ENCODE assay signal across 24 cellular contexts in genomic region chr9:124802426-124802825, GRCh38. TPM values are rescaled to one million over a fixed set of nuclear protein-coding genes. Genes with fewer than 3 reads are reported as not detected.
A peak's percentile ranks its signal among the peaks of the same experiment; 100 is the strongest.
DNase-seq lines count a peak whose midpoint lies in the region; ATAC-seq, FAIRE-seq and TF ChIP-seq lines count a peak whose summit lies in the region.
"Had no signal": no experiment of that assay in that cellular context is flagged by ENCODE, and none has a peak within 500 bp of the region (broad histone marks: within the 10 kb centered on the region; RNA-seq: fewer than 3 reads in every experiment).

No MANE protein-coding gene starts in this region.

- CTCF ChIA-PET in OCI-LY7 (lab: Charles Lee; ENCODE audit: unreplicated experiment), result interaction anchor here (0.6 kb wide), 1 partner anchor 796 kb away, joined by 3 read pairs; no protein-coding TSS in a partner anchor

- H3K36me3 Mint-ChIP-seq in natural killer cell treated with Interleukin-12 subunit alpha and Interleukin-12 subunit beta and Interleukin-15 and Interleukin-18, amount 100 ng/mL, for 72 hours, result no peaks in the 10 kb centered on the region
- H3K36me3 Mint-ChIP-seq in natural killer cell, result no peaks in the 10 kb centered on the region
- H3K36me3 Mint-ChIP-seq: CD14-positive monocyte had no signal

- peak in 1 of 2 donors; percentile 20 for ATAC-seq in natural killer cell treated with Interleukin-12 subunit alpha and Interleukin-12 subunit beta and Interleukin-15 and Interleukin-18, amount 100 ng/mL, for 72 hours
- no peak for ATAC-seq in natural killer cell
- peak; percentile 46 to 80 for ATAC-seq in gastrocnemius medialis
- ATAC-seq in GM18502 (IDR thresholded peaks at IDR 0.05; ENCODE audit: poor library complexity, unreplicated experiment), result no peak
- ATAC-seq: PC-3 had no signal

- peak overlapping the region in 3 of 4 donors; percentile 16 to 73 (median 61) for H3K27ac ChIP-seq in gastrocnemius medialis
- no peak overlapping the region for H3K27ac ChIP-seq in OCI-LY7 (ENCODE audit: low read depth, low read length, poor library complexity, severe bottlenecking)
- H3K27ac ChIP-seq: SK-N-MC had no signal

- H3K27ac Mint-ChIP-seq in natural killer cell treated with Interleukin-12 subunit alpha and Interleukin-12 subunit beta and Interleukin-15 and Interleukin-18, amount 100 ng/mL, for 72 hours, result no peak overlapping the region
- H3K27ac Mint-ChIP-seq in natural killer cell, result no peak overlapping the region

- no peaks in the 10 kb centered on the region for H3K36me3 ChIP-seq in gastrocnemius medialis
- no peaks in the 10 kb centered on the region for H3K36me3 ChIP-seq in OCI-LY7 (ENCODE audit: insufficient read depth, low read length)

- no peak for FAIRE-seq in urothelium cell line (lab: Jason Lieb, UNC)
- FAIRE-seq: GM19239, H54 had no signal

- no peak overlapping the region for H3K4me2 ChIP-seq in OCI-LY7 (ENCODE audit: low read length)

- BruUV-seq in OCI-LY7 (replicated peaks; lab: Mats Ljungman, UMichigan), result no TSS peak

- in situ Hi-C loops in gastrocnemius medialis (cut with MboI; ENCODE audit: low sequenced_read_pairs in 4 of 4), result no loop called here

- H3K79me2 ChIP-seq in OCI-LY7 (ENCODE audit: insufficient read depth, low read depth, low read length), result no peaks in the 10 kb centered on the region

- H3K4me1 Mint-ChIP-seq in natural killer cell treated with Interleukin-12 subunit alpha and Interleukin-12 subunit beta and Interleukin-15 and Interleukin-18, amount 100 ng/mL, for 72 hours (ENCODE audit: low read depth in 2 of 2), result no peaks in the 10 kb centered on the region
- H3K4me1 Mint-ChIP-seq in natural killer cell, result no peaks in the 10 kb centered on the region

- no peaks in the 10 kb centered on the region for H3K27me3 ChIP-seq in gastrocnemius medialis

- TF ChIP-seq CTCF in natural killer cell (IDR thresholded peaks at IDR 0.05), result no peak
- no peak for TF ChIP-seq CTCF in gastrocnemius medialis (IDR thresholded peaks at IDR 0.05 in 4 of 5, conservative IDR thresholded peaks at IDR 0.05 in 1 of 5)
- no peak for TF ChIP-seq CTCF in OCI-LY7 (conservative IDR thresholded peaks at IDR 0.05; ENCODE audit: low read length)

- H4K20me1 ChIP-seq in OCI-LY7 (ENCODE audit: insufficient read depth, low read length), result no peaks in the 10 kb centered on the region

- H3K4me3 Mint-ChIP-seq in natural killer cell treated with Interleukin-12 subunit alpha and Interleukin-12 subunit beta and Interleukin-15 and Interleukin-18, amount 100 ng/mL, for 72 hours, result no peak overlapping the region
- H3K4me3 Mint-ChIP-seq in natural killer cell, result no peak overlapping the region

- intact Hi-C loops in natural killer cell (cut with micrococcal nuclease), result no loop called here
- intact Hi-C loops in gastrocnemius medialis (cut with DNase I; ENCODE audit: low total_unique reads), result no loop called here
- intact Hi-C loops in OCI-LY7 (cut with micrococcal nuclease; ENCODE audit: unreplicated experiment), result no loop called here

- DNase-seq in natural killer cell treated with Interleukin-12 subunit alpha and Interleukin-12 subunit beta and Interleukin-15 and Interleukin-18, amount 100 ng/mL, for 72 hours (ENCODE audit: low spot score), result peak; percentile 31
- DNase-seq in natural killer cell (no peak), iPS-NIHi11 (ENCODE audit: low spot score) (peak; percentile 5), gastrocnemius medialis (peak in 1 of 2 donors; percentile 84), OCI-LY7 (ENCODE audit: low spot score) (no peak), urothelium cell line (ENCODE audit: low spot score) (no peak), NCI-H1694 (lab: John Stamatoyannopoulos, UW) (no peak)
- DNase-seq: COR-L47, DMS153, EL, IMR-90, Kasumi-1, NCI-H1417 treated with DMSO at 0.1 percent for 48 hours, NCI-H2029, NCI-H774, PC-3 had no signal

- H3K4me3 ChIP-seq in gastrocnemius medialis (no peak overlapping the region), OCI-LY7 (ENCODE audit: low read depth, low read length, poor library complexity, severe bottlenecking) (no peak overlapping the region)
- H3K4me3 ChIP-seq: SK-N-MC had no signal

- no peak for TF ChIP-seq POLR2A in gastrocnemius medialis (IDR thresholded peaks at IDR 0.05)

- POLR2A ChIA-PET in OCI-LY7 (lab: Charles Lee), result interaction anchor here (1.3 kb wide), 1 partner anchor 16 kb away, joined by 4 read pairs; no protein-coding TSS in a partner anchor

- H2AFZ ChIP-seq in OCI-LY7 (ENCODE audit: low read length), result no peak overlapping the region

- H3K4me1 ChIP-seq in gastrocnemius medialis, result peaks cover 36 to 51% of the 10 kb centered on the region in 2 donors
- no peaks in the 10 kb centered on the region for H3K4me1 ChIP-seq in OCI-LY7 (ENCODE audit: insufficient read depth, low read length, poor library complexity, severe bottlenecking)

- no peaks in the 10 kb centered on the region for H3K9me3 ChIP-seq in gastrocnemius medialis
- H3K9me3 ChIP-seq in OCI-LY7 (ENCODE audit: low read length), result no peaks in the 10 kb centered on the region

- no peaks in the 10 kb centered on the region for H3K9me2 ChIP-seq in OCI-LY7 (ENCODE audit: insufficient read depth, low read length)

- H3K9me3 Mint-ChIP-seq in natural killer cell treated with Interleukin-12 subunit alpha and Interleukin-12 subunit beta and Interleukin-15 and Interleukin-18, amount 100 ng/mL, for 72 hours, result no peaks in the 10 kb centered on the region
- H3K9me3 Mint-ChIP-seq in natural killer cell, result no peaks in the 10 kb centered on the region
- H3K9me3 Mint-ChIP-seq: CD14-positive monocyte had no signal

- H3K27me3 Mint-ChIP-seq in natural killer cell treated with Interleukin-12 subunit alpha and Interleukin-12 subunit beta and Interleukin-15 and Interleukin-18, amount 100 ng/mL, for 72 hours, result peaks cover 0 to 3% of the 10 kb centered on the region in 2 donors
- peaks cover 0 to 3% of the 10 kb centered on the region in 2 donors for H3K27me3 Mint-ChIP-seq in natural killer cell (ENCODE audit: low read depth in 2 of 2)

RNA-seq across cellular contexts. Expression of gene OLFML2A, which starts 25.5 kb away (rescaled TPM):
- total RNA-seq in natural killer cell treated with Interleukin-12 subunit alpha and Interleukin-12 subunit beta and Interleukin-15 and Interleukin-18, amount 100 ng/mL, for 72 hours, result not detected
- total RNA-seq in natural killer cell (not detected), gastrocnemius medialis (10 to 100 TPM in 3 of 4 donors, 1 to 10 TPM in 1; 6.9 to 48.0 (median 32.8) TPM), OCI-LY7 (2022) (6.0 and 6.7 TPM in 2 replicates)
- 3.4 and 4.4 TPM in 2 replicates for total RNA-seq in OCI-LY7 (2014; rRNA removed; shearing (Covaris generic))
- total RNA-seq: HT-29 had no signal

RNA-seq across cellular contexts. Expression of gene NR6A1, which starts 31.3 kb away (rescaled TPM):
- total RNA-seq in natural killer cell treated with Interleukin-12 subunit alpha and Interleukin-12 subunit beta and Interleukin-15 and Interleukin-18, amount 100 ng/mL, for 72 hours, result 1 to 10 TPM; 2.0 to 3.8 TPM
- total RNA-seq in natural killer cell (under 1 TPM; 0.07 to 0.75 (median 0.49) TPM), gastrocnemius medialis (1 to 10 TPM in 3 of 4 donors, under 1 TPM in 1; 0.58 to 5.6 (median 2.1) TPM), OCI-LY7 (2022) (21.7 and 23.0 TPM in 2 replicates)
- 13.0 and 17.5 TPM in 2 replicates for total RNA-seq in OCI-LY7 (2014; rRNA removed; shearing (Covaris generic))

RNA-seq across cellular contexts. Expression of gene WDR38, which starts 50.8 kb away (rescaled TPM):
- total RNA-seq in natural killer cell treated with Interleukin-12 subunit alpha and Interleukin-12 subunit beta and Interleukin-15 and Interleukin-18, amount 100 ng/mL, for 72 hours, result not detected
- not detected for total RNA-seq in natural killer cell
- total RNA-seq in gastrocnemius medialis, result not detected
- not detected in 2 replicates for total RNA-seq in OCI-LY7 (2014; rRNA removed; shearing (Covaris generic))
- not detected in 2 replicates for total RNA-seq in OCI-LY7 (2022)
- total RNA-seq: A172, HT-29, IMR-90, NCI-H460, PC-3 had no signal

RNA-seq across cellular contexts. Expression of gene RPL35, which starts 59.3 kb away (rescaled TPM):
- 1,000 to 10,000 TPM in 1 of 2 donors, 100 to 1,000 TPM in 1; 983 to 1,578 TPM for total RNA-seq in natural killer cell treated with Interleukin-12 subunit alpha and Interleukin-12 subunit beta and Interleukin-15 and Interleukin-18, amount 100 ng/mL, for 72 hours
- total RNA-seq in natural killer cell, result 100 to 1,000 TPM; 716 to 896 (median 795) TPM
- total RNA-seq in gastrocnemius medialis, result 1,000 to 10,000 TPM; 2,099 to 2,608 (median 2,478) TPM
- total RNA-seq in OCI-LY7 (2014; rRNA removed; shearing (Covaris generic)), result 4,825 and 6,190 TPM in 2 replicates
- 1,679 and 1,713 TPM in 2 replicates for total RNA-seq in OCI-LY7 (2022)

RNA-seq across cellular contexts. Expression of gene ARPC5L, which starts 59.5 kb away (rescaled TPM):
- total RNA-seq in natural killer cell treated with Interleukin-12 subunit alpha and Interleukin-12 subunit beta and Interleukin-15 and Interleukin-18, amount 100 ng/mL, for 72 hours, result 100 to 1,000 TPM; 215 to 218 TPM
- 100 to 1,000 TPM; 131 to 169 (median 139) TPM for total RNA-seq in natural killer cell
- total RNA-seq in gastrocnemius medialis, result 10 to 100 TPM; 28.9 to 47.1 (median 29.2) TPM
- total RNA-seq in OCI-LY7 (2014; rRNA removed; shearing (Covaris generic)), result 70.0 and 74.0 TPM in 2 replicates
- 91.5 and 107 TPM in 2 replicates for total RNA-seq in OCI-LY7 (2022)

Comparison
In these comparisons a context has a peak if more than half of its experiments do, and no peak if none do; other contexts are left out.
1. DNase-seq: peak in natural killer cell treated with Interleukin-12 subunit alpha and Interleukin-12 subunit beta and Interleukin-15 and Interleukin-18, amount 100 ng/mL, for 72 hours (single experiment) and iPS-NIHi11 (single experiment); none in natural killer cell (single experiment), OCI-LY7 (single experiment), urothelium cell line (single experiment) and NCI-H1694 (single experiment).
2. ATAC-seq: peak in gastrocnemius medialis (2 of 2); none in natural killer cell (0 of 3) and GM18502 (single experiment).
3. RNA of gene OLFML2A, which starts 25.5 kb away (total RNA-seq): 6.9 to 48.0 TPM in gastrocnemius medialis and 3.4 to 6.7 TPM in OCI-LY7; not detected in natural killer cell and not detected in natural killer cell treated with Interleukin-12 subunit alpha and Interleukin-12 subunit beta and Interleukin-15 and Interleukin-18, amount 100 ng/mL, for 72 hours; every median in the first group is over 4 times any median in the second.